ENCODE assay signal across 1 cellular context in the genomic region with DNA sequence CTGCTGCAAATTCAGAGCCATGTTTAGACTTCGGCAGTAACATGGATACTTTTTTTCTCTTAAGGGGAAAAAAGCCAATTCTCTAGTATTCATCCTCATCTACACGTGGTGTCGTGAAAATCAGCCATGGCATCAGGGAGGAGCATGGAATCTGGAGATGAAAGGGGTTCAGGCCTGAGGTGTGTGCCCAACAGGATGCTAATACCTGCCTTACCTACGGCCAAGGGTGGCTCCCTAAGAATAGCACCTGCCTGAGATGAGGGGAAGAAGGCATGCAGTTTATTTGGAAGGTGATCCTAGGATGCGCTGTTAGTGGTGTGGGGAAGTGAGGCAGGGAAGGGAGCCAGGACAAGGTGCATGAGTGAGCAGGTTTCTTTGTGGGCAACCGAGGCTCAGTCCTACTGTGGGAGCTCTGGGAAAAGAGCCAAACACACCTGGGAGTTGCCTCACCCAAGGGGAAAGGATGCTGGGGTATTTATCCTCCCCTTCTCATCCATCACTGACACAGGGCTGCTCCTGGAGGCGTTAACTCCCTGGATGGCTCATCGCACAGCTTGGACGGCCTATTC.
TF ChIP-seq lines count a peak whose summit lies in the region.

No MANE protein-coding gene starts in this region.

TF ChIP-seq in GM23338, 12 proteins besides CTCF, POLR2A, EP300 and RAD21 (continued from another document):
- TF ChIP-seq, protein P1, sequence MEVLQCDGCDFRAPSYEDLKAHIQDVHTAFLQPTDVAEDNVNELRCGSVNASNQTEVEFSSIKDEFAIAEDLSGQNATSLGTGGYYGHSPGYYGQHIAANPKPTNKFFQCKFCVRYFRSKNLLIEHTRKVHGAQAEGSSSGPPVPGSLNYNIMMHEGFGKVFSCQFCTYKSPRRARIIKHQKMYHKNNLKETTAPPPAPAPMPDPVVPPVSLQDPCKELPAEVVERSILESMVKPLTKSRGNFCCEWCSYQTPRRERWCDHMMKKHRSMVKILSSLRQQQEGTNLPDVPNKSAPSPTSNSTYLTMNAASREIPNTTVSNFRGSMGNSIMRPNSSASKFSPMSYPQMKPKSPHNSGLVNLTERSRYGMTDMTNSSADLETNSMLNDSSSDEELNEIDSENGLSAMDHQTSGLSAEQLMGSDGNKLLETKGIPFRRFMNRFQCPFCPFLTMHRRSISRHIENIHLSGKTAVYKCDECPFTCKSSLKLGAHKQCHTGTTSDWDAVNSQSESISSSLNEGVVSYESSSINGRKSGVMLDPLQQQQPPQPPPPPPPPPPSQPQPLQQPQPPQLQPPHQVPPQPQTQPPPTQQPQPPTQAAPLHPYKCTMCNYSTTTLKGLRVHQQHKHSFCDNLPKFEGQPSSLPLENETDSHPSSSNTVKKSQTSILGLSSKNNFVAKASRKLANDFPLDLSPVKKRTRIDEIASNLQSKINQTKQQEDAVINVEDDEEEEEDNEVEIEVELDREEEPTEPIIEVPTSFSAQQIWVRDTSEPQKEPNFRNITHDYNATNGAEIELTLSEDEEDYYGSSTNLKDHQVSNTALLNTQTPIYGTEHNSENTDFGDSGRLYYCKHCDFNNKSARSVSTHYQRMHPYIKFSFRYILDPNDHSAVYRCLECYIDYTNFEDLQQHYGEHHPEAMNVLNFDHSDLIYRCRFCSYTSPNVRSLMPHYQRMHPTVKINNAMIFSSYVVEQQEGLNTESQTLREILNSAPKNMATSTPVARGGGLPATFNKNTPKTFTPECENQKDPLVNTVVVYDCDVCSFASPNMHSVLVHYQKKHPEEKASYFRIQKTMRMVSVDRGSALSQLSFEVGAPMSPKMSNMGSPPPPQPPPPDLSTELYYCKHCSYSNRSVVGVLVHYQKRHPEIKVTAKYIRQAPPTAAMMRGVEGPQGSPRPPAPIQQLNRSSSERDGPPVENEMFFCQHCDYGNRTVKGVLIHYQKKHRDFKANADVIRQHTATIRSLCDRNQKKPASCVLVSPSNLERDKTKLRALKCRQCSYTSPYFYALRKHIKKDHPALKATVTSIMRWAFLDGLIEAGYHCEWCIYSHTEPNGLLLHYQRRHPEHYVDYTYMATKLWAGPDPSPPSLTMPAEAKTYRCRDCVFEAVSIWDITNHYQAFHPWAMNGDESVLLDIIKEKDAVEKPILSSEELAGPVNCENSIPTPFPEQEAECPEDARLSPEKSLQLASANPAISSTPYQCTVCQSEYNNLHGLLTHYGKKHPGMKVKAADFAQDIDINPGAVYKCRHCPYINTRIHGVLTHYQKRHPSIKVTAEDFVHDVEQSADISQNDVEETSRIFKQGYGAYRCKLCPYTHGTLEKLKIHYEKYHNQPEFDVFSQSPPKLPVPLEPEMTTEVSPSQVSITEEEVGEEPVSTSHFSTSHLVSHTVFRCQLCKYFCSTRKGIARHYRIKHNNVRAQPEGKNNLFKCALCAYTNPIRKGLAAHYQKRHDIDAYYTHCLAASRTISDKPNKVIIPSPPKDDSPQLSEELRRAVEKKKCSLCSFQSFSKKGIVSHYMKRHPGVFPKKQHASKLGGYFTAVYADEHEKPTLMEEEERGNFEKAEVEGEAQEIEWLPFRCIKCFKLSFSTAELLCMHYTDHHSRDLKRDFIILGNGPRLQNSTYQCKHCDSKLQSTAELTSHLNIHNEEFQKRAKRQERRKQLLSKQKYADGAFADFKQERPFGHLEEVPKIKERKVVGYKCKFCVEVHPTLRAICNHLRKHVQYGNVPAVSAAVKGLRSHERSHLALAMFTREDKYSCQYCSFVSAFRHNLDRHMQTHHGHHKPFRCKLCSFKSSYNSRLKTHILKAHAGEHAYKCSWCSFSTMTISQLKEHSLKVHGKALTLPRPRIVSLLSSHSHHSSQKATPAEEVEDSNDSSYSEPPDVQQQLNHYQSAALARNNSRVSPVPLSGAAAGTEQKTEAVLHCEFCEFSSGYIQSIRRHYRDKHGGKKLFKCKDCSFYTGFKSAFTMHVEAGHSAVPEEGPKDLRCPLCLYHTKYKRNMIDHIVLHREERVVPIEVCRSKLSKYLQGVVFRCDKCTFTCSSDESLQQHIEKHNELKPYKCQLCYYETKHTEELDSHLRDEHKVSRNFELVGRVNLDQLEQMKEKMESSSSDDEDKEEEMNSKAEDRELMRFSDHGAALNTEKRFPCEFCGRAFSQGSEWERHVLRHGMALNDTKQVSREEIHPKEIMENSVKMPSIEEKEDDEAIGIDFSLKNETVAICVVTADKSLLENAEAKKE (CRISPR knock-in tag; IDR thresholded peaks at IDR 0.05), result no peak
- TF ChIP-seq JUNB (IDR thresholded peaks at IDR 0.05; ENCODE audit: unreplicated experiment), result no peak
- no peak for TF ChIP-seq NANOG (IDR thresholded peaks at IDR 0.05; ENCODE audit: borderline replicate concordance)
